Comparison of ENCODE assay signal across 20 cellular contexts in the genomic region with DNA sequence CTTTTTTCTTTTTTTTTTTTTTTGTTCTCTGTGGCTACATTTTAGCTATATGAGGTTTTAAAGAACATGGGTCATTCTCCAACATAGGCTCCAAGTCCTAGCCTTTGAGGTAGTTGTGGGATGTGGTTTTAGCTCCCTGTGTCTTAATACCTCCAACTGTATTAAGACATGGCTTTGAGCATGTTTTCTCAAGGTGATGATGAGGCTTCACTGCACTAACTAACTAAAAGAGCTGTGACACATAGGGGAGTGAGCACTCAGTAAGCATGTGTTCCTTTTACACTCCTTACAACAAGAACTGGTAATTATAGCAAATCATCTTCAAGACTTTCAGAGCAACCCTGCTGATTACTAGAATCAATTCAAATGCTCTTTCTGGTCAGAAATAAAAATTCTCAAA.
"Had no signal": no experiment of that assay in that cellular context is flagged by ENCODE, and none has a peak within 500 bp of the region (broad histone marks: within the 10 kb centered on the region; RNA-seq: fewer than 3 reads in every experiment).

No MANE protein-coding gene starts in this region.

- H3K4me3 ChIP-seq: MG63 had no signal

- ATAC-seq: activated CD4-positive, alpha-beta T cell treated with anti-CD3 and anti-CD28 coated beads for 36 hours; activated CD8-positive, alpha-beta T cell treated with anti-CD3 and anti-CD28 coated beads for 36 hours; activated T-cell treated with anti-CD3 and anti-CD28 coated beads, Interleukin-2, amount 50 U/mL, for 72 hours; T-cell had no signal

- H3K9me3 ChIP-seq: MG63 had no signal

- H3K36me3 ChIP-seq: brain microvascular endothelial cell, MG63, WERI-Rb-1 had no signal

- H3K27me3 ChIP-seq: brain microvascular endothelial cell, MG63 had no signal

- H3K27ac ChIP-seq: brain microvascular endothelial cell, WERI-Rb-1 had no signal

- DNase-seq: activated CD4-positive, alpha-beta T cell treated with anti-CD3 and anti-CD28 coated beads for 36 hours; activated CD8-positive, alpha-beta memory T cell treated with anti-CD3 and anti-CD28 coated beads, Interleukin-2, amount 50 U/mL, for 4 hours; activated CD8-positive, alpha-beta T cell treated with anti-CD3 and anti-CD28 coated beads for 36 hours; activated gamma-delta T cell treated with Interleukin-2 at 50 U/mL for 16 hours; activated T-cell treated with anti-CD3 and anti-CD28 coated beads, Interleukin-2, amount 50 U/mL, for 72 hours; aorta; brain microvascular endothelial cell; caudate nucleus; MG63; MV-4-11; NCI-H1092 treated with DMSO at 0.1 percent for 48 hours; NCI-H1417 treated with DMSO at 0.1 percent for 48 hours; NCI-H1694; NCI-H2029 treated with DMSO at 0.1 percent for 48 hours; NCI-H510A treated with DMSO at 0.1 percent for 48 hours; SIG-M5; T-cell; T-helper 2 cell; T1000; WERI-Rb-1 had no signal
